8 cellular contexts compared by ENCODE assay signal in genomic region chr19:45038931-45039893, GRCh38. TPM values are rescaled to one million over a fixed set of nuclear protein-coding genes. Genes with fewer than 3 reads are reported as not detected.
DNase-seq lines count a peak whose midpoint lies in the region; ATAC-seq and TF ChIP-seq lines count a peak whose summit lies in the region.

A gene with protein sequence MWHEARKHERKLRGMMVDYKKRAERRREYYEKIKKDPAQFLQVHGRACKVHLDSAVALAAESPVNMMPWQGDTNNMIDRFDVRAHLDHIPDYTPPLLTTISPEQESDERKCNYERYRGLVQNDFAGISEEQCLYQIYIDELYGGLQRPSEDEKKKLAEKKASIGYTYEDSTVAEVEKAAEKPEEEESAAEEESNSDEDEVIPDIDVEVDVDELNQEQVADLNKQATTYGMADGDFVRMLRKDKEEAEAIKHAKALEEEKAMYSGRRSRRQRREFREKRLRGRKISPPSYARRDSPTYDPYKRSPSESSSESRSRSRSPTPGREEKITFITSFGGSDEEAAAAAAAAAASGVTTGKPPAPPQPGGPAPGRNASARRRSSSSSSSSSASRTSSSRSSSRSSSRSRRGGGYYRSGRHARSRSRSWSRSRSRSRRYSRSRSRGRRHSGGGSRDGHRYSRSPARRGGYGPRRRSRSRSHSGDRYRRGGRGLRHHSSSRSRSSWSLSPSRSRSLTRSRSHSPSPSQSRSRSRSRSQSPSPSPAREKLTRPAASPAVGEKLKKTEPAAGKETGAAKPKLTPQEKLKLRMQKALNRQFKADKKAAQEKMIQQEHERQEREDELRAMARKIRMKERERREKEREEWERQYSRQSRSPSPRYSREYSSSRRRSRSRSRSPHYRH (plus strand): TSS chr19:45039045. CDS start chr19:45040213, 1,168 bp downstream.

- no peaks in the 10 kb centered on the region for H3K9me3 ChIP-seq in neural cell (ENCODE audit: low read length)

- peak within 1 kb of the TSS; percentile 71 for H3K4me2 ChIP-seq in neural cell (ENCODE audit: low read length)

- no peaks in the 10 kb centered on the region for H3K9me3 Mint-ChIP-seq in stimulated activated naive CD8-positive, alpha-beta T cell treated with anti-CD3 and anti-CD28 coated beads, Interleukin-15, amount 100 ng/mL, for 72 hours

- H3K27me3 ChIP-seq in neural cell (ENCODE audit: insufficient read depth, low read depth, low read length), result no peaks in the 10 kb centered on the region

- H3K9me2 ChIP-seq in neural cell (ENCODE audit: insufficient read depth, low read length), result no peaks in the 10 kb centered on the region

- TF ChIP-seq CTCF in RWPE1 (conservative IDR thresholded peaks at IDR 0.05; ENCODE audit: low read depth), result no peak
- TF ChIP-seq CTCF in fibroblast of the aortic adventitia (IDR thresholded peaks at IDR 0.05; ENCODE audit: insufficient read depth, low read length), result no peak
- TF ChIP-seq CTCF in neural cell (IDR thresholded peaks at IDR 0.05; ENCODE audit: poor library complexity, severe bottlenecking), result no peak

- H3F3A ChIP-seq in neural cell (ENCODE audit: insufficient read depth, low read length, poor library complexity, severe bottlenecking), result no peaks in the 10 kb centered on the region

- no peaks in the 10 kb centered on the region for H4K20me1 ChIP-seq in neural cell (ENCODE audit: insufficient read depth)

- POLR2A ChIA-PET in RWPE1 (lab: Yijun Ruan, JAX; ENCODE audit: low non-redundant PET), result interaction anchor here (0.6 to 1.8 kb wide), 5 partner anchors 10 to 47 kb away, joined by 3 to 9 read pairs (median 4); no protein-coding TSS in a partner anchor

- H3K27me3 Mint-ChIP-seq in stimulated activated naive CD8-positive, alpha-beta T cell treated with anti-CD3 and anti-CD28 coated beads, Interleukin-15, amount 100 ng/mL, for 72 hours, result no peaks in the 10 kb centered on the region

- H2AFZ ChIP-seq in neural cell (ENCODE audit: low read depth, low read length), result peak within 1 kb of the TSS; percentile 72

- peak within 1 kb of the TSS; percentile 95 to 98 for H3K27ac Mint-ChIP-seq in stimulated activated naive CD8-positive, alpha-beta T cell treated with anti-CD3 and anti-CD28 coated beads, Interleukin-15, amount 100 ng/mL, for 72 hours

- H3K36me3 ChIP-seq in neural cell (ENCODE audit: insufficient read depth, low read length), result no peaks in the 10 kb centered on the region

- peak within 1 kb of the TSS; percentile 94 for H3K4me3 Mint-ChIP-seq in stimulated activated naive CD8-positive, alpha-beta T cell treated with anti-CD3 and anti-CD28 coated beads, Interleukin-15, amount 100 ng/mL, for 72 hours

- ATAC-seq in GM21825 (IDR thresholded peaks at IDR 0.05; ENCODE audit: unreplicated experiment), result peak; percentile 81
- ATAC-seq in stimulated activated naive CD8-positive, alpha-beta T cell treated with anti-CD3 and anti-CD28 coated beads, Interleukin-15, amount 100 ng/mL, for 72 hours, result peak; percentile 98

- peak within 1 kb of the TSS; percentile 90 for H3K27ac ChIP-seq in RWPE1
- H3K27ac ChIP-seq in neural cell (ENCODE audit: low read length), result peak within 1 kb of the TSS; percentile 78

- TF ChIP-seq RAD21 in neural cell (conservative IDR thresholded peaks at IDR 0.05), result no peak

- peaks cover 19% of the 10 kb centered on the region for H3K79me2 ChIP-seq in neural cell (replicated peaks; ENCODE audit: insufficient read depth, low read length)

- peak within 1 kb of the TSS; percentile 90 for H3K9ac ChIP-seq in neural cell (ENCODE audit: low read length)

- H3K4me3 ChIP-seq in fibroblast of the aortic adventitia (ENCODE audit: low read depth, low read length) (peak within 1 kb of the TSS; percentile 91), neural cell (ENCODE audit: low read length) (peak within 1 kb of the TSS; percentile 93)

- peak; percentile 85 for DNase-seq in DMS79 treated with DMSO at 0.1 percent for 48 hours (lab: John Stamatoyannopoulos, UW)
- DNase-seq in LHCN-M2 (ENCODE audit: low read depth), result peak; percentile 83
- DNase-seq in RWPE1 (ENCODE audit: low spot score), result peak; percentile 93
- peak; percentile 84 for DNase-seq in activated effector memory CD4-positive, alpha-beta T cell treated with Interleukin-2 at 50 U/mL for 16 hours
- peak; percentile 92 for DNase-seq in fibroblast of the aortic adventitia (ENCODE audit: low read depth)
- peak; percentile 82 to 86 for DNase-seq in stimulated activated naive CD8-positive, alpha-beta T cell treated with anti-CD3 and anti-CD28 coated beads, Interleukin-15, amount 100 ng/mL, for 72 hours

- CTCF ChIA-PET in RWPE1 (lab: Yijun Ruan, JAX), result interaction anchor here (0.6 to 0.9 kb wide), 4 partner anchors 20 to 261 kb away, joined by 3 to 6 read pairs (median 4); no protein-coding TSS in a partner anchor

- TF ChIP-seq EP300 in neural cell (conservative IDR thresholded peaks at IDR 0.05; ENCODE audit: poor library complexity, severe bottlenecking), result no peak

- H3K4me1 Mint-ChIP-seq in stimulated activated naive CD8-positive, alpha-beta T cell treated with anti-CD3 and anti-CD28 coated beads, Interleukin-15, amount 100 ng/mL, for 72 hours, result peaks cover 35% of the 10 kb centered on the region

TF ChIP-seq in neural cell, 6 proteins besides CTCF, POLR2A, EP300 and RAD21:
- peak; percentile 90 for TF ChIP-seq MXI1 (conservative IDR thresholded peaks at IDR 0.05; ENCODE audit: poor library complexity, severe bottlenecking)
- peak; percentile 56 for TF ChIP-seq TAF1 (IDR thresholded peaks at IDR 0.05; ENCODE audit: low read depth)
- TF ChIP-seq POLR2AphosphoS5 (IDR thresholded peaks at IDR 0.05), result peak; percentile 97
- TF ChIP-seq EZH2 (IDR thresholded peaks at IDR 0.05; ENCODE audit: borderline replicate concordance, insufficient read depth, low read length, poor library complexity, severe bottlenecking), result no peak
- peak; percentile 36 for TF ChIP-seq REST (IDR thresholded peaks at IDR 0.05; ENCODE audit: borderline replicate concordance)
- peak; percentile 11 for TF ChIP-seq SMC3 (conservative IDR thresholded peaks at IDR 0.05; ENCODE audit: poor library complexity)

RNA-seq across cellular contexts. Expression of the gene that starts here (rescaled TPM):
- total RNA-seq in LHCN-M2 (2014; rRNA removed) (76.0 and 89.8 TPM in 2 replicates), fibroblast of the aortic adventitia (ENCODE audit: low replicate concordance) (14.1 and 32.4 TPM in 2 replicates)
- 27.5 TPM for polyA plus RNA-seq in LHCN-M2 (2012)
- polyA plus RNA-seq in neural cell, result 30.1 and 38.4 TPM in 2 replicates
- 17.4 and 22.4 TPM in 2 replicates for polyA minus RNA-seq in neural cell

Comparison
In these comparisons a context has a peak if more than half of its experiments do, and no peak if none do; other contexts are left out.
1. Peak in every context shown above with its lines: DNase-seq, ATAC-seq, H3K4me3 ChIP-seq and H3K27ac ChIP-seq.